ENCODE assay signal across 1 cellular context in genomic region chr11:116420770-116421528, GRCh38.
TF ChIP-seq lines count a peak whose summit lies in the region.

No MANE protein-coding gene starts in this region.

TF ChIP-seq in GM23338, 12 proteins besides CTCF, POLR2A, EP300 and RAD21 (continued from another document):
- TF ChIP-seq ZNF462 (CRISPR knock-in tag; IDR thresholded peaks at IDR 0.05) (no peak), JUNB (IDR thresholded peaks at IDR 0.05; ENCODE audit: unreplicated experiment) (no peak), REST (IDR thresholded peaks at IDR 0.05; ENCODE audit: unreplicated experiment) (no peak), NANOG (IDR thresholded peaks at IDR 0.05; ENCODE audit: borderline replicate concordance) (no peak), EZH2 (IDR thresholded peaks at IDR 0.05; ENCODE audit: low read depth, unreplicated experiment) (no peak), ETS1 (IDR thresholded peaks at IDR 0.05) (no peak), ZNF114 (CRISPR knock-in tag; IDR thresholded peaks at IDR 0.05) (no peak)
